ENCODE assay signal across 27 cellular contexts in genomic region chr2:222270436-222270835, GRCh38. TPM values are rescaled to one million over a fixed set of nuclear protein-coding genes. Genes with fewer than 3 reads are reported as not detected.
"Had no signal": no experiment of that assay in that cellular context is flagged by ENCODE, and none has a peak within 500 bp of the region (broad histone marks: within the 10 kb centered on the region; RNA-seq: fewer than 3 reads in every experiment).

No MANE protein-coding gene starts in this region.

- DNase-seq: activated CD4-positive, alpha-beta T cell treated with anti-CD3 and anti-CD28 coated beads for 1 hour; activated CD4-positive, alpha-beta T cell treated with anti-CD3 and anti-CD28 coated beads, Interleukin-2, amount 10 ng/mL, durations not matched to agents 24 days and 14 days; activated CD4-positive, alpha-beta T cell treated with anti-CD3 and anti-CD28 coated beads, Interleukin-2, amount 50 U/mL, for 48 hours; activated CD8-positive, alpha-beta memory T cell treated with anti-CD3 and anti-CD28 coated beads, Interleukin-2, amount 10 ng/mL, durations not matched to agents 7 days and 5 days; activated effector memory CD4-positive, alpha-beta T cell treated with anti-CD3 and anti-CD28 coated beads, Interleukin-2, amount 50 U/mL, for 16 hours; activated naive CD4-positive, alpha-beta T cell treated with Interleukin-2 at 50 U/mL for 16 hours; activated T-cell treated with anti-CD3 and anti-CD28 coated beads, Interleukin-2, amount 50 U/mL, for 4 hours; amygdala; brain microvascular endothelial cell; cerebellar nuclear complex; NCI-H1092; NCI-H1417 treated with DMSO at 0.1 percent for 48 hours; NCI-H1694; NCI-H345; NCI-H510A; NCI-H69; PC-3; SHP77 had no signal

- H3K4me1 ChIP-seq: SJSA1 had no signal

- H3K9me3 Mint-ChIP-seq: activated CD4-positive, alpha-beta T cell treated with anti-CD3 and anti-CD28 coated beads, Interleukin-2, amount 10 ng/mL, durations not matched to agents 24 days and 14 days; activated T-cell treated with anti-CD3 and anti-CD28 coated beads, Interleukin-2, amount 50 U/mL, for 4 hours; T-helper 1 cell treated with Interleukin-12 subunit alpha and Interleukin-12 subunit beta and Interleukin-4 antibody, amounts not matched to agents 30 μg/mL and 1 μg/mL, for 36 hours; WTC11 had no signal

- H3K9ac ChIP-seq: KMS-11 had no signal

- H3K36me3 ChIP-seq: brain microvascular endothelial cell, cardiac muscle cell, SJSA1 had no signal

- H3K4me3 ChIP-seq: cardiac muscle cell, SJSA1 had no signal

- H3K4me3 Mint-ChIP-seq: activated CD4-positive, alpha-beta T cell treated with anti-CD3 and anti-CD28 coated beads, Interleukin-2, amount 10 ng/mL, durations not matched to agents 24 days and 14 days; activated CD8-positive, alpha-beta memory T cell treated with anti-CD3 and anti-CD28 coated beads, Interleukin-2, amount 10 ng/mL, durations not matched to agents 7 days and 5 days; activated naive CD8-positive, alpha-beta T cell; activated T-cell treated with anti-CD3 and anti-CD28 coated beads, Interleukin-2, amount 50 U/mL, for 4 hours; T-helper 1 cell treated with Interleukin-12 subunit alpha and Interleukin-12 subunit beta and Interleukin-4 antibody, amounts not matched to agents 30 μg/mL and 1 μg/mL, for 36 hours; WTC11 had no signal

- H3K4me2 ChIP-seq: KMS-11 had no signal

- H3K4me1 Mint-ChIP-seq: activated CD4-positive, alpha-beta T cell treated with anti-CD3 and anti-CD28 coated beads, Interleukin-2, amount 10 ng/mL, durations not matched to agents 24 days and 14 days; activated CD8-positive, alpha-beta memory T cell treated with anti-CD3 and anti-CD28 coated beads, Interleukin-2, amount 10 ng/mL, durations not matched to agents 7 days and 5 days had no signal

- H3K36me3 Mint-ChIP-seq: activated CD8-positive, alpha-beta memory T cell treated with anti-CD3 and anti-CD28 coated beads, Interleukin-2, amount 10 ng/mL, durations not matched to agents 7 days and 5 days; activated naive CD8-positive, alpha-beta T cell; WTC11 had no signal

- H3K27ac Mint-ChIP-seq: activated CD4-positive, alpha-beta T cell treated with anti-CD3 and anti-CD28 coated beads, Interleukin-2, amount 10 ng/mL, durations not matched to agents 24 days and 14 days; activated CD8-positive, alpha-beta memory T cell treated with anti-CD3 and anti-CD28 coated beads, Interleukin-2, amount 10 ng/mL, durations not matched to agents 7 days and 5 days; activated naive CD8-positive, alpha-beta T cell; T-helper 1 cell treated with Interleukin-12 subunit alpha and Interleukin-12 subunit beta and Interleukin-4 antibody, amounts not matched to agents 30 μg/mL and 1 μg/mL, for 36 hours; WTC11 had no signal

- H3K27me3 ChIP-seq: brain microvascular endothelial cell, cardiac muscle cell had no signal

- ATAC-seq: activated CD8-positive, alpha-beta memory T cell treated with anti-CD3 and anti-CD28 coated beads, Interleukin-2, amount 10 ng/mL, durations not matched to agents 7 days and 5 days; activated T-cell treated with anti-CD3 and anti-CD28 coated beads, Interleukin-2, amount 50 U/mL, for 4 hours; PC-3; SK-N-SH treated with all-trans-retinoic acid at 6 μM for 48 hours; WTC11 had no signal

- H3K9me3 ChIP-seq: SJSA1 had no signal

- H3K27ac ChIP-seq: brain microvascular endothelial cell, cardiac muscle cell, KMS-11, SJSA1 had no signal

RNA-seq across cellular contexts. Expression of gene PAX3, which starts 28.4 kb away (rescaled TPM):
- total RNA-seq: activated CD4-positive, alpha-beta T cell treated with anti-CD3 and anti-CD28 coated beads, Interleukin-2, amount 10 ng/mL, durations not matched to agents 24 days and 14 days; activated CD8-positive, alpha-beta memory T cell treated with anti-CD3 and anti-CD28 coated beads, Interleukin-2, amount 10 ng/mL, durations not matched to agents 7 days and 5 days; activated T-cell treated with anti-CD3 and anti-CD28 coated beads, Interleukin-2, amount 50 U/mL, for 4 hours; astrocyte; MCF 10A; PC-3; WTC11 had no signal
